Comparison of ENCODE assay signal across 24 cellular contexts in genomic region chr21:16870116-16870515, GRCh38.
DNase-seq lines count a peak whose midpoint lies in the region; ATAC-seq, FAIRE-seq and TF ChIP-seq lines count a peak whose summit lies in the region.
"Had no signal": no experiment of that assay in that cellular context is flagged by ENCODE, and none has a peak within 500 bp of the region (broad histone marks: within the 10 kb centered on the region; RNA-seq: fewer than 3 reads in every experiment).

No MANE protein-coding gene starts in this region.

- no peak overlapping the region for H2AK9ac ChIP-seq in IMR-90 (replicated peaks; ENCODE audit: low read depth, low read length, poor library complexity)

- no peaks in the 10 kb centered on the region for H3K9me1 ChIP-seq in IMR-90 (ENCODE audit: insufficient read depth, low read length)

- H2BK15ac ChIP-seq in IMR-90 (ENCODE audit: low read depth, low read length), result no peak overlapping the region

- H3K4me1 Mint-ChIP-seq in naive thymus-derived CD4-positive, alpha-beta T cell, result no peaks in the 10 kb centered on the region
- no peaks in the 10 kb centered on the region for H3K4me1 Mint-ChIP-seq in Calu3 (ENCODE audit: low read depth, unreplicated experiment)
- H3K4me1 Mint-ChIP-seq: activated naive CD8-positive, alpha-beta T cell treated with anti-CD3 and anti-CD28 coated beads for 36 hours; B cell had no signal

- no peak for TF ChIP-seq RAD21 in IMR-90 (IDR thresholded peaks at IDR 0.05; ENCODE audit: low read length)

- H3K9me3 ChIP-seq in IMR-90 (ENCODE audit: control insufficient read depth, insufficient read depth, low read length) (no peaks in the 10 kb centered on the region), RWPE2 (ENCODE audit: severe bottlenecking) (no peaks in the 10 kb centered on the region)
- no peaks in the 10 kb centered on the region for H3K9me3 ChIP-seq in naive thymus-derived CD4-positive, alpha-beta T cell (ENCODE audit: control insufficient read depth in 2 of 3, low read length in 3 of 3)
- H3K9me3 ChIP-seq: HAP-1, SJCRH30 had no signal

- H4K5ac ChIP-seq in IMR-90 (ENCODE audit: low read depth, low read length), result no peak overlapping the region

- H4K91ac ChIP-seq in IMR-90 (ENCODE audit: insufficient read depth, low read depth, low read length), result no peak overlapping the region

- BruUV-seq in IMR-90 (replicated peaks; lab: Mats Ljungman, UMichigan) (no TSS peak), Calu3 (replicated peaks; lab: Mats Ljungman, UMichigan) (no TSS peak)

- no peak overlapping the region for H3K27ac Mint-ChIP-seq in naive thymus-derived CD4-positive, alpha-beta T cell
- H3K27ac Mint-ChIP-seq in Calu3 (ENCODE audit: unreplicated experiment), result no peak overlapping the region
- H3K27ac Mint-ChIP-seq: activated CD4-positive, alpha-beta memory T cell treated with anti-CD3 and anti-CD28 coated beads for 36 hours; activated naive CD8-positive, alpha-beta T cell treated with anti-CD3 and anti-CD28 coated beads for 36 hours; activated T-cell treated with anti-CD3 and anti-CD28 coated beads, Interleukin-2, amount 50 U/mL, for 72 hours; B cell; WTC11 had no signal

- DNase-seq in AG20443 (ENCODE audit: low spot score) (peak; percentile 5), IMR-90 (peak; percentile 5), RWPE2 (ENCODE audit: low spot score) (no peak), foreskin fibroblast (peak; percentile 60 to 71), frontal cortex (ENCODE audit: low spot score in 2 of 2) (no peak), Calu3 (no peak)
- DNase-seq in naive thymus-derived CD4-positive, alpha-beta T cell, result no peak
- no peak for DNase-seq in activated effector memory CD4-positive, alpha-beta T cell treated with anti-CD3 and anti-CD28 coated beads, Interleukin-2, amount 50 U/mL, for 16 hours
- DNase-seq: activated CD4-positive, alpha-beta memory T cell treated with anti-CD3 and anti-CD28 coated beads for 36 hours; activated naive CD8-positive, alpha-beta T cell treated with anti-CD3 and anti-CD28 coated beads for 36 hours; activated T-cell treated with anti-CD3 and anti-CD28 coated beads, Interleukin-2, amount 50 U/mL, for 72 hours; NCI-H446 treated with DMSO at 0.1 percent for 48 hours; posterior cingulate gyrus; SJCRH30; small intestine; stimulated activated CD4-positive, alpha-beta T cell treated with anti-CD3 and anti-CD28 coated beads, Interleukin-4, amount 100 ng/mL, for 24 hours had no signal

- no peak for TF ChIP-seq CTCF in IMR-90 (conservative IDR thresholded peaks at IDR 0.05; ENCODE audit: low read depth, low read length)
- TF ChIP-seq CTCF in RWPE2 (IDR thresholded peaks at IDR 0.05; ENCODE audit: poor library complexity, severe bottlenecking), result no peak
- TF ChIP-seq CTCF in foreskin fibroblast (IDR thresholded peaks at IDR 0.05; ENCODE audit: low read depth, low read length), result no peak
- no peak for TF ChIP-seq CTCF in Calu3 (IDR thresholded peaks at IDR 0.05; ENCODE audit: unreplicated experiment)

- no peak overlapping the region for H2AK5ac ChIP-seq in IMR-90 (ENCODE audit: low read depth, low read length)

- no peak overlapping the region for H2BK20ac ChIP-seq in IMR-90 (ENCODE audit: low read depth, low read length)

- H3K56ac ChIP-seq in IMR-90 (ENCODE audit: extremely low read depth, insufficient read depth, low read length), result no peak overlapping the region

- no peak for TF ChIP-seq POLR2A in IMR-90 (IDR thresholded peaks at IDR 0.05; ENCODE audit: low read depth, low read length)

- H3K4me1 ChIP-seq in IMR-90 (ENCODE audit: control insufficient read depth, insufficient read depth, low read length), result no peaks in the 10 kb centered on the region
- H3K4me1 ChIP-seq in RWPE2 (ENCODE audit: insufficient read depth, poor library complexity, severe bottlenecking), result no peaks in the 10 kb centered on the region
- no peaks in the 10 kb centered on the region for H3K4me1 ChIP-seq in naive thymus-derived CD4-positive, alpha-beta T cell (ENCODE audit: control insufficient read depth in 2 of 2, insufficient read depth in 2 of 2, low read length in 2 of 2)
- H3K4me1 ChIP-seq: HAP-1, SJCRH30 had no signal

- H2BK5ac ChIP-seq in IMR-90 (ENCODE audit: low read depth, low read length, poor library complexity, severe bottlenecking), result no peak overlapping the region

- H4K8ac ChIP-seq in IMR-90 (ENCODE audit: low read depth in 2 of 2, low read length in 2 of 2), result no peak overlapping the region

- H3K9me3 Mint-ChIP-seq in naive thymus-derived CD4-positive, alpha-beta T cell, result peaks cover 0 to 5% (median 2%) of the 10 kb centered on the region in 11 donors
- H3K9me3 Mint-ChIP-seq in Calu3 (ENCODE audit: low read depth, unreplicated experiment), result no peaks in the 10 kb centered on the region
- H3K9me3 Mint-ChIP-seq: activated naive CD8-positive, alpha-beta T cell treated with anti-CD3 and anti-CD28 coated beads for 36 hours; nephron; WTC11 had no signal

- no peak overlapping the region for H2BK120ac ChIP-seq in IMR-90 (ENCODE audit: low read depth, low read length)

- no peak overlapping the region for H3K4me2 ChIP-seq in IMR-90 (ENCODE audit: low read depth, low read length)

- intact Hi-C loops in IMR-90 (cut with micrococcal nuclease), result no loop called here
- intact Hi-C loops in naive thymus-derived CD4-positive, alpha-beta T cell (cut with micrococcal nuclease), result no loop called here
- intact Hi-C loops in Calu3 (cut with micrococcal nuclease; ENCODE audit: unreplicated experiment), result no loop called here

- ATAC-seq in IMR-90 (ENCODE audit: low read depth) (peak; percentile 51; the same call in 1 of the 2 replicates), RWPE2 (ENCODE audit: low read depth) (peak; percentile 44; the same call in 1 of the 3 replicates)
- no peak for ATAC-seq in naive thymus-derived CD4-positive, alpha-beta T cell
- ATAC-seq: activated T-cell treated with anti-CD3 and anti-CD28 coated beads, Interleukin-2, amount 50 U/mL, for 72 hours; esophagus mucosa; WTC11 had no signal

- no peak overlapping the region for H3K9ac ChIP-seq in IMR-90 (ENCODE audit: low read depth, low read length)

- H3K4me3 ChIP-seq in IMR-90 (ENCODE audit: insufficient read depth, low read depth, low read length) (no peak overlapping the region), RWPE2 (ENCODE audit: severe bottlenecking) (no peak overlapping the region), foreskin fibroblast (ENCODE audit: low read depth in 1 of 2, low read length in 2 of 2) (no peak overlapping the region)
- H3K4me3 ChIP-seq in naive thymus-derived CD4-positive, alpha-beta T cell (ENCODE audit: low read length), result no peak overlapping the region
- H3K4me3 ChIP-seq: cardiac muscle cell, HAP-1, SJCRH30 had no signal

- 100% methylated on average over 1 of the region's 1 CpG; no CpG with 5 or more reads in 1 of the 2 experiments for WGBS in IMR-90 (ENCODE audit: extremely low coverage in 2 of 2, insufficient read length in 1 of 2), 2 experiments

- no peaks in the 10 kb centered on the region for H4K20me1 ChIP-seq in IMR-90 (ENCODE audit: insufficient read depth, low read length)

- FAIRE-seq in frontal cortex (lab: Jason Lieb, UNC), result no peak
- FAIRE-seq: GM12891, small intestine, urothelium cell line had no signal

- H3K4ac ChIP-seq in IMR-90 (ENCODE audit: low read depth, low read length), result no peak overlapping the region

- H3K36me3 Mint-ChIP-seq in naive thymus-derived CD4-positive, alpha-beta T cell, result no peaks in the 10 kb centered on the region
- H3K36me3 Mint-ChIP-seq in Calu3 (ENCODE audit: insufficient read depth, unreplicated experiment), result no peaks in the 10 kb centered on the region
- H3K36me3 Mint-ChIP-seq: activated CD4-positive, alpha-beta memory T cell treated with anti-CD3 and anti-CD28 coated beads for 36 hours; activated naive CD8-positive, alpha-beta T cell treated with anti-CD3 and anti-CD28 coated beads for 36 hours; WTC11 had no signal

- H3K27ac ChIP-seq in IMR-90 (ENCODE audit: insufficient read depth, low read length), result no peak overlapping the region
- no peak overlapping the region for H3K27ac ChIP-seq in RWPE2 (ENCODE audit: poor library complexity, severe bottlenecking)
- no peak overlapping the region for H3K27ac ChIP-seq in naive thymus-derived CD4-positive, alpha-beta T cell (ENCODE audit: low read depth, low read length)
- H3K27ac ChIP-seq: cardiac muscle cell, SJCRH30 had no signal

- H3K36me3 ChIP-seq in IMR-90 (ENCODE audit: control insufficient read depth, insufficient read depth, low read length) (no peaks in the 10 kb centered on the region), RWPE2 (ENCODE audit: low read depth) (no peaks in the 10 kb centered on the region)
- H3K36me3 ChIP-seq in naive thymus-derived CD4-positive, alpha-beta T cell (ENCODE audit: control insufficient read depth in 2 of 3, insufficient read depth in 3 of 3, low read length in 3 of 3), result no peaks in the 10 kb centered on the region
- H3K36me3 ChIP-seq: cardiac muscle cell, HAP-1, SJCRH30 had no signal

- no peaks in the 10 kb centered on the region for H3K79me1 ChIP-seq in IMR-90 (ENCODE audit: low read depth in 1 of 2, low read length in 2 of 2)

- no peaks in the 10 kb centered on the region for H3K27me3 ChIP-seq in IMR-90 (ENCODE audit: control insufficient read depth, insufficient read depth, low read length)
- no peaks in the 10 kb centered on the region for H3K27me3 ChIP-seq in RWPE2 (ENCODE audit: insufficient read depth, poor library complexity, severe bottlenecking)
- H3K27me3 ChIP-seq in naive thymus-derived CD4-positive, alpha-beta T cell (ENCODE audit: control insufficient read depth in 2 of 2, insufficient read depth in 2 of 2, low read length in 2 of 2), result no peaks in the 10 kb centered on the region
- H3K27me3 ChIP-seq: cardiac muscle cell, SJCRH30 had no signal

- no peak overlapping the region for H3K18ac ChIP-seq in IMR-90 (ENCODE audit: low read depth, low read length)

- no peak overlapping the region for H3K4me3 Mint-ChIP-seq in naive thymus-derived CD4-positive, alpha-beta T cell
- no peak overlapping the region for H3K4me3 Mint-ChIP-seq in Calu3 (ENCODE audit: low read depth, unreplicated experiment)
- H3K4me3 Mint-ChIP-seq: activated CD4-positive, alpha-beta memory T cell treated with anti-CD3 and anti-CD28 coated beads for 36 hours; activated naive CD8-positive, alpha-beta T cell treated with anti-CD3 and anti-CD28 coated beads for 36 hours; activated T-cell treated with anti-CD3 and anti-CD28 coated beads, Interleukin-2, amount 50 U/mL, for 72 hours; B cell; nephron; WTC11 had no signal

- CTCF ChIA-PET in IMR-90 (lab: Yijun Ruan, JAX) (no interaction called here), Calu3 (lab: Charles Lee) (no interaction called here)
- CTCF ChIA-PET in naive thymus-derived CD4-positive, alpha-beta T cell (lab: Charles Lee), result no interaction called here

- dilution Hi-C loops in IMR-90 (cut with HindIII; ENCODE audit: low sequenced_read_pairs, unreplicated experiment), result no loop called here

- in situ Hi-C loops in IMR-90 (cut with MboI; ENCODE audit: low sequenced_read_pairs), result no loop called here

- no peaks in the 10 kb centered on the region for H3K27me3 Mint-ChIP-seq in naive thymus-derived CD4-positive, alpha-beta T cell
- no peaks in the 10 kb centered on the region for H3K27me3 Mint-ChIP-seq in Calu3 (ENCODE audit: unreplicated experiment)
- H3K27me3 Mint-ChIP-seq: activated CD4-positive, alpha-beta memory T cell treated with anti-CD3 and anti-CD28 coated beads for 36 hours; activated naive CD8-positive, alpha-beta T cell treated with anti-CD3 and anti-CD28 coated beads for 36 hours; B cell had no signal

- no peak overlapping the region for H2AFZ ChIP-seq in IMR-90 (replicated peaks; ENCODE audit: low read length, poor library complexity)

- H3K23ac ChIP-seq in IMR-90 (ENCODE audit: low read depth, low read length), result no peak overlapping the region

- POLR2A ChIA-PET in IMR-90 (lab: Charles Lee; ENCODE audit: unreplicated experiment), result no interaction called here
- POLR2A ChIA-PET in naive thymus-derived CD4-positive, alpha-beta T cell (lab: Charles Lee), result no interaction called here

- H3K14ac ChIP-seq in IMR-90 (replicated peaks; ENCODE audit: low read depth, low read length), result no peak overlapping the region

Comparison
In these comparisons a context has a peak if more than half of its experiments do, and no peak if none do; other contexts are left out.
1. DNase-seq: peak in AG20443 (single experiment), IMR-90 (single experiment) and foreskin fibroblast (2 of 2); none in RWPE2 (single experiment), naive thymus-derived CD4-positive, alpha-beta T cell (0 of 9), frontal cortex (0 of 2), Calu3 (single experiment) and activated effector memory CD4-positive, alpha-beta T cell treated with anti-CD3 and anti-CD28 coated beads, Interleukin-2, amount 50 U/mL, for 16 hours (single experiment).